Comparison of ENCODE assay signal across 11 cellular contexts in the genomic region with DNA sequence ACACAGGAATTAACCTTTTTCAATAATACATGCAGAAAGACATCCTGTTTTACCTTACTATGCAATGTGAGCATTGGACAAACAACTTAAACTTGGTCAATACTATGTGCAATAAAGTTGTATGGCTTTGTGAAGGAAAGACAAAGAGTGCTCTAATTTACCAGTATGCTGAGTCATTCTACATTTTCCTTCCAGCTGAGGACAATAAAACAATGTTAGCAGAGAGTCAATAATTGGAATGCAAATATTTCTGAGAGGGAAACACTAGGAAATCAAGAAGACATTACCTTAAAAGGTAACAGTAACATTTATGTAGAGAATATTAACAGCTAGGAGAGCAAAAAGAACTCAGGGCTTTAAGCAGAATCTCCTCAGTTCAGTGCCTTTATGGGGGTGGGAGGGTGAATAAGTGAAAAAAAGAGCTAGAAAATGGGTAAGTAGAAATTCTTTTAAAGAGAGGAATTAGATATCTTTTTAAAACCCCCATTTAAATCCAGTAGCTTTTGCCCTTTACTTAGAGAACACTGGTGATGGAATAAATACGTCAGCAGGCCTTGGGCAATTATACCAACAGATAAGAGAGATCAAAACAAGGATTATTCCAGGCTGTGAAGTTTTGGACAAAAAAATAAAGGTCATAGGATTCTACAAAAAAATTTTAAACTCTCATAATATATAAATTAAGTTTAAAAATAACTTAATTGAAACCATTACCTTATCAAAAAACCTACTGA. TPM values are rescaled to one million over a fixed set of nuclear protein-coding genes. Genes with fewer than 3 reads are reported as not detected.
DNase-seq lines count a peak whose midpoint lies in the region; ATAC-seq and TF ChIP-seq lines count a peak whose summit lies in the region.
"Had no signal": no experiment of that assay in that cellular context is flagged by ENCODE, and none has a peak within 500 bp of the region (broad histone marks: within the 10 kb centered on the region; RNA-seq: fewer than 3 reads in every experiment).

No MANE protein-coding gene starts in this region.

- WGBS in sigmoid colon, 2 donors: 34 to 84% methylated on average over 1 of the region's 1 CpG

- peak; percentile 99 for ATAC-seq in mucosa of descending colon
- no peak for ATAC-seq in Right ventricle myocardium superior (ENCODE audit: poor library complexity)
- ATAC-seq in HG03097 (IDR thresholded peaks at IDR 0.05; ENCODE audit: low FRiP score, unreplicated experiment): no peak
- ATAC-seq: activated CD8-positive, alpha-beta T cell treated with anti-CD3 and anti-CD28 coated beads, Interleukin-2, amount 10 ng/mL, durations not matched to agents 7 days and 5 days; effector memory CD8-positive, alpha-beta T cell had no signal

- H3K27me3 ChIP-seq in sigmoid colon: no peaks in the 10 kb centered on the region

- H3K27ac ChIP-seq in sigmoid colon: no peak overlapping the region

- TF ChIP-seq EP300 in sigmoid colon (IDR thresholded peaks at IDR 0.05): no peak

- TF ChIP-seq POLR2A in sigmoid colon (IDR thresholded peaks at IDR 0.05): no peak

- H3K36me3 ChIP-seq in mucosa of descending colon (ENCODE audit: low read depth): no peaks in the 10 kb centered on the region
- H3K36me3 ChIP-seq in sigmoid colon: peaks cover 0 to 17% (median 0%) of the 10 kb centered on the region in 4 donors

- H3K4me1 ChIP-seq in mucosa of descending colon (ENCODE audit: low read depth) (no peaks in the 10 kb centered on the region), sigmoid colon (peaks cover 0 to 5% (median 2%) of the 10 kb centered on the region in 4 donors)

- H3K9me3 ChIP-seq in mucosa of descending colon: no peaks in the 10 kb centered on the region
- no peaks in the 10 kb centered on the region for H3K9me3 ChIP-seq in sigmoid colon

- intact Hi-C loops in mucosa of descending colon (cut with DNase I, micrococcal nuclease) (no loop called here), Right ventricle myocardium superior (cut with DNase I) (no loop called here), sigmoid colon (cut with DNase I) (no loop called here)

- DNase-seq in DMS153 (lab: John Stamatoyannopoulos, UW) (peak; percentile 81), NCI-H1436 (lab: John Stamatoyannopoulos, UW) (peak; percentile 47), choroid plexus epithelial cell (ENCODE audit: low read depth) (peak; percentile 51), mucosa of descending colon (no peak), Right ventricle myocardium superior (no peak), amniotic stem cell (lab: John Stamatoyannopoulos, UW) (no peak), sigmoid colon (no peak)
- DNase-seq: activated CD8-positive, alpha-beta T cell treated with anti-CD3 and anti-CD28 coated beads, Interleukin-2, amount 10 ng/mL, durations not matched to agents 7 days and 5 days; effector memory CD8-positive, alpha-beta T cell; NCI-H2227 treated with DMSO at 0.1 percent for 48 hours had no signal

- TF ChIP-seq CTCF in choroid plexus epithelial cell (conservative IDR thresholded peaks at IDR 0.05; ENCODE audit: low read depth, low read length): no peak
- TF ChIP-seq CTCF in mucosa of descending colon (IDR thresholded peaks at IDR 0.05): no peak
- TF ChIP-seq CTCF in sigmoid colon (IDR thresholded peaks at IDR 0.05): no peak

- H3K4me3 ChIP-seq in choroid plexus epithelial cell (ENCODE audit: low read depth, low read length): no peak overlapping the region
- H3K4me3 ChIP-seq in mucosa of descending colon: peak overlapping the region; percentile 3
- H3K4me3 ChIP-seq in sigmoid colon: no peak overlapping the region

RNA-seq across cellular contexts. Expression of a gene that starts 11.6 kb away (rescaled TPM):
- total RNA-seq in mucosa of descending colon (10 to 100 TPM; 15.7 to 53.3 (median 46.0) TPM), Right ventricle myocardium superior (not detected), sigmoid colon (under 1 TPM in 1 of 4 donors, not detected in 3; 0.71 TPM)
- polyA plus RNA-seq in sigmoid colon: 10 to 100 TPM; 32.4 to 54.1 (median 39.0) TPM

RNA-seq across cellular contexts. Expression of a gene that starts 48.7 kb away (rescaled TPM):
- total RNA-seq in mucosa of descending colon (10 to 100 TPM; 23.0 to 26.5 (median 25.9) TPM), Right ventricle myocardium superior (17.9 TPM), sigmoid colon (10 to 100 TPM in 3 of 4 donors, 1 to 10 TPM in 1; 9.4 to 13.2 (median 12.6) TPM)
- 10 to 100 TPM; 10.8 to 15.5 (median 13.3) TPM for polyA plus RNA-seq in sigmoid colon

RNA-seq across cellular contexts. Expression of a gene that starts 48.9 kb away (rescaled TPM):
- total RNA-seq in mucosa of descending colon: 10 to 100 TPM; 11.7 to 13.6 (median 12.0) TPM
- 12.2 TPM for total RNA-seq in Right ventricle myocardium superior
- 10 to 100 TPM in 2 of 4 donors, 1 to 10 TPM in 2; 6.9 to 12.5 (median 10.3) TPM for total RNA-seq in sigmoid colon
- polyA plus RNA-seq in sigmoid colon: 1 to 10 TPM; 3.6 to 7.3 (median 5.8) TPM

Comparison
In these comparisons a context has a peak if more than half of its experiments do, and no peak if none do; other contexts are left out.
1. DNase-seq: peak in DMS153 (single experiment), NCI-H1436 (single experiment) and choroid plexus epithelial cell (single experiment); none in mucosa of descending colon (0 of 3), Right ventricle myocardium superior (single experiment), amniotic stem cell (single experiment) and sigmoid colon (single experiment).
2. RNA of a gene that starts 11.6 kb away (total RNA-seq): 15.7 to 53.3 TPM in mucosa of descending colon; 0.71 TPM in sigmoid colon and not detected in Right ventricle myocardium superior (single experiment); every median in the first group is over 4 times any median in the second.